Comparison of ENCODE assay signal across 1 cellular context in genomic region chr1:212651977-212652376, GRCh38.
TF ChIP-seq lines count a peak whose summit lies in the region.

No MANE protein-coding gene starts in this region.

TF ChIP-seq in IMR-90, 13 proteins besides CTCF, POLR2A, EP300 and RAD21:
- TF ChIP-seq ELK1 (IDR thresholded peaks at IDR 0.05; ENCODE audit: borderline replicate concordance, low read depth, low read length) = no peak
- TF ChIP-seq RCOR1 (IDR thresholded peaks at IDR 0.05; ENCODE audit: insufficient replicate concordance, low read length) = no peak
- no peak for TF ChIP-seq RFX5 (IDR thresholded peaks at IDR 0.05; ENCODE audit: low read depth, low read length)
- TF ChIP-seq USF2 (IDR thresholded peaks at IDR 0.05; ENCODE audit: low read depth, low read length) = no peak
